Comparison of ENCODE assay signal across 1 cellular context in genomic region chr19:47780215-47780551, GRCh38.
TF ChIP-seq lines count a peak whose summit lies in the region.

No MANE protein-coding gene starts in this region.

TF ChIP-seq in HCT116, 20 proteins besides CTCF, POLR2A, EP300 and RAD21 (continued from another document):
- TF ChIP-seq REST (IDR thresholded peaks at IDR 0.05; ENCODE audit: low read depth) (no peak), SRF (IDR thresholded peaks at IDR 0.05; ENCODE audit: low read depth) (no peak)
TF ChIP-seq in HCT116: peak in this region for 0.
